In genomic region chr19:43983912-43984686, GRCh38 we compare ENCODE assay signal across 8 cellular contexts. TPM values are rescaled to one million over a fixed set of nuclear protein-coding genes. Genes with fewer than 3 reads are reported as not detected.
A peak's percentile ranks its signal among the peaks of the same experiment; 100 is the strongest.
DNase-seq lines count a peak whose midpoint lies in the region; ATAC-seq and TF ChIP-seq lines count a peak whose summit lies in the region.

Gene ZNF155, plus strand, starts transcription at chr19:43984188. Its CDS starts 4,356 bp downstream, at chr19:43988544.

- H3K9ac ChIP-seq in MM.1S (ENCODE audit: low read length) = peak within 1 kb of the TSS; percentile 22; the same call in 1 of the 2 replicates

- H3K36me3 Mint-ChIP-seq in activated naive CD4-positive, alpha-beta T cell treated with anti-CD3 and anti-CD28 coated beads, Interleukin-2, amount 50 U/mL, for 24 hours = peaks cover 12% of the 10 kb centered on the region

- H3K4me1 Mint-ChIP-seq in activated naive CD4-positive, alpha-beta T cell treated with anti-CD3 and anti-CD28 coated beads, Interleukin-2, amount 50 U/mL, for 24 hours = peaks cover 12% of the 10 kb centered on the region

- no peak within 1 kb of the TSS for H3K27ac ChIP-seq in MM.1S (ENCODE audit: low read length)
- peak within 1 kb of the TSS; percentile 25 for H3K27ac ChIP-seq in neutrophil

- no peaks in the 10 kb centered on the region for H3K9me3 ChIP-seq in MM.1S (replicated peaks; ENCODE audit: insufficient read depth, low read length)
- H3K9me3 ChIP-seq in neutrophil = no peaks in the 10 kb centered on the region

- H3K4me2 ChIP-seq in MM.1S (ENCODE audit: low read depth, low read length) = peak within 1 kb of the TSS; percentile 54; the same call in 1 of the 2 replicates

- H3K36me3 ChIP-seq in MM.1S (replicated peaks; ENCODE audit: insufficient read depth, low read length) (no peaks in the 10 kb centered on the region), neutrophil (no peaks in the 10 kb centered on the region)

- ATAC-seq in GM21825 (IDR thresholded peaks at IDR 0.05; ENCODE audit: unreplicated experiment) = peak; percentile 87

- H3F3A ChIP-seq in MM.1S (ENCODE audit: insufficient read depth, low read length) = no peaks in the 10 kb centered on the region

- H3K27me3 ChIP-seq in MM.1S (replicated peaks; ENCODE audit: insufficient read depth, low read length) (no peaks in the 10 kb centered on the region), neutrophil (no peaks in the 10 kb centered on the region)

- peak within 1 kb of the TSS; percentile 73 for H3K4me3 ChIP-seq in MM.1S (ENCODE audit: low read length)
- peak within 1 kb of the TSS; percentile 73 to 81 for H3K4me3 ChIP-seq in neutrophil (ENCODE audit: low read depth in 1 of 2, low read length in 1 of 2)

- H3K79me2 ChIP-seq in MM.1S (ENCODE audit: low read length) = no peaks in the 10 kb centered on the region

- H3K4me1 ChIP-seq in MM.1S (ENCODE audit: low read length) = no peaks in the 10 kb centered on the region
- H3K4me1 ChIP-seq in neutrophil (ENCODE audit: control insufficient read depth in 1 of 2, insufficient read depth in 1 of 2, low read depth in 1 of 2, low read length in 1 of 2) = peaks cover 5 to 7% of the 10 kb centered on the region in 2 experiments

- TF ChIP-seq CTCF in MM.1S (IDR thresholded peaks at IDR 0.05; ENCODE audit: low read length) (no peak), neutrophil (IDR thresholded peaks at IDR 0.05) (no peak)

- peak within 1 kb of the TSS; percentile 86 for H2AFZ ChIP-seq in MM.1S (ENCODE audit: low read length)

- DNase-seq in DMS 273 (lab: John Stamatoyannopoulos, UW; ENCODE audit: unreplicated experiment) (peak; percentile 99), MM.1S (peak; percentile 74), SK-N-DZ (ENCODE audit: low spot score) (peak; percentile 97), glomerular endothelial cell (ENCODE audit: extremely low read depth, low read depth, low spot score) (peak; percentile 90), stromal cell of bone marrow (ENCODE audit: low read depth) (peak; percentile 98)

- peak within 1 kb of the TSS; percentile 95 for H3K4me3 Mint-ChIP-seq in activated naive CD4-positive, alpha-beta T cell treated with anti-CD3 and anti-CD28 coated beads, Interleukin-2, amount 50 U/mL, for 24 hours

- H3K27ac Mint-ChIP-seq in activated naive CD4-positive, alpha-beta T cell treated with anti-CD3 and anti-CD28 coated beads, Interleukin-2, amount 50 U/mL, for 24 hours = peak within 1 kb of the TSS; percentile 69

- H4K20me1 ChIP-seq in MM.1S (ENCODE audit: insufficient read depth, low read length) = no peaks in the 10 kb centered on the region

- H3K9me3 Mint-ChIP-seq in activated naive CD4-positive, alpha-beta T cell treated with anti-CD3 and anti-CD28 coated beads, Interleukin-2, amount 50 U/mL, for 24 hours = peaks cover 6% of the 10 kb centered on the region

- H3K27me3 Mint-ChIP-seq in activated naive CD4-positive, alpha-beta T cell treated with anti-CD3 and anti-CD28 coated beads, Interleukin-2, amount 50 U/mL, for 24 hours = no peaks in the 10 kb centered on the region

- no peaks in the 10 kb centered on the region for H3K9me2 ChIP-seq in MM.1S (replicated peaks; ENCODE audit: insufficient read depth, low read length)

RNA-seq across cellular contexts. Expression of gene ZNF155, which starts in this region (rescaled TPM):
- 5.2 and 6.4 TPM in 2 replicates for polyA plus RNA-seq in SK-N-DZ (2014; cell fraction: cytosol; rRNA removed)
- 9.8 and 10.3 TPM in 2 replicates for polyA plus RNA-seq in SK-N-DZ (2014; cell fraction: nucleus; rRNA removed)
- total RNA-seq in glomerular endothelial cell = 4.5 and 6.1 TPM in 2 replicates
